ENCODE assay signal across 1 cellular context in the genomic region with DNA sequence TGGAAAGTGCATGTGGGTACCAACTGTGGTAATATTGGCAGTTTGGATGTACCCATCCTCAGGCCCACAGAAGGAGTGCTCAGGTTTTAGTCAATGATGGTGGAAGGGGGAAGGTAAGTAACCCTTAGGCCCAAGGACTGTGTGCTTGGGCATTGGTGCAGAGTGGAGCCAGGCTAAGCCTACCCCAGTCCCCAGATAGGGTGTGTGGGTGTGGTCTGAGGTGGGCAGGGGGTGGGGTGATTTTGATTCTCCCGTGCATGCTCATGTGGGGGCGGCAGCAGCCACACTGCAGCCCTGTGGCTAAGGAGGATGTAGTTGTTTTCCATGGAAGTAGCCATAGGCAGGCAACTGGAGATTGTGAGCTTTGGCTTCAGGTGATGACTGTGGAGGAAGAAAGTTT.
TF ChIP-seq lines count a peak whose summit lies in the region.

No MANE protein-coding gene starts in this region.

TF ChIP-seq in WTC11, 78 proteins besides CTCF, POLR2A, EP300 and RAD21:
- no peak for TF ChIP-seq SOX15 (CRISPR knock-in tag; IDR thresholded peaks at IDR 0.05)
- no peak for TF ChIP-seq TEAD1 (CRISPR knock-in tag; IDR thresholded peaks at IDR 0.05)
- TF ChIP-seq, protein P1, sequence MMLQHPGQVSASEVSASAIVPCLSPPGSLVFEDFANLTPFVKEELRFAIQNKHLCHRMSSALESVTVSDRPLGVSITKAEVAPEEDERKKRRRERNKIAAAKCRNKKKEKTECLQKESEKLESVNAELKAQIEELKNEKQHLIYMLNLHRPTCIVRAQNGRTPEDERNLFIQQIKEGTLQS (CRISPR knock-in tag; conservative IDR thresholded peaks at IDR 0.05): no peak
- TF ChIP-seq, protein P2, sequence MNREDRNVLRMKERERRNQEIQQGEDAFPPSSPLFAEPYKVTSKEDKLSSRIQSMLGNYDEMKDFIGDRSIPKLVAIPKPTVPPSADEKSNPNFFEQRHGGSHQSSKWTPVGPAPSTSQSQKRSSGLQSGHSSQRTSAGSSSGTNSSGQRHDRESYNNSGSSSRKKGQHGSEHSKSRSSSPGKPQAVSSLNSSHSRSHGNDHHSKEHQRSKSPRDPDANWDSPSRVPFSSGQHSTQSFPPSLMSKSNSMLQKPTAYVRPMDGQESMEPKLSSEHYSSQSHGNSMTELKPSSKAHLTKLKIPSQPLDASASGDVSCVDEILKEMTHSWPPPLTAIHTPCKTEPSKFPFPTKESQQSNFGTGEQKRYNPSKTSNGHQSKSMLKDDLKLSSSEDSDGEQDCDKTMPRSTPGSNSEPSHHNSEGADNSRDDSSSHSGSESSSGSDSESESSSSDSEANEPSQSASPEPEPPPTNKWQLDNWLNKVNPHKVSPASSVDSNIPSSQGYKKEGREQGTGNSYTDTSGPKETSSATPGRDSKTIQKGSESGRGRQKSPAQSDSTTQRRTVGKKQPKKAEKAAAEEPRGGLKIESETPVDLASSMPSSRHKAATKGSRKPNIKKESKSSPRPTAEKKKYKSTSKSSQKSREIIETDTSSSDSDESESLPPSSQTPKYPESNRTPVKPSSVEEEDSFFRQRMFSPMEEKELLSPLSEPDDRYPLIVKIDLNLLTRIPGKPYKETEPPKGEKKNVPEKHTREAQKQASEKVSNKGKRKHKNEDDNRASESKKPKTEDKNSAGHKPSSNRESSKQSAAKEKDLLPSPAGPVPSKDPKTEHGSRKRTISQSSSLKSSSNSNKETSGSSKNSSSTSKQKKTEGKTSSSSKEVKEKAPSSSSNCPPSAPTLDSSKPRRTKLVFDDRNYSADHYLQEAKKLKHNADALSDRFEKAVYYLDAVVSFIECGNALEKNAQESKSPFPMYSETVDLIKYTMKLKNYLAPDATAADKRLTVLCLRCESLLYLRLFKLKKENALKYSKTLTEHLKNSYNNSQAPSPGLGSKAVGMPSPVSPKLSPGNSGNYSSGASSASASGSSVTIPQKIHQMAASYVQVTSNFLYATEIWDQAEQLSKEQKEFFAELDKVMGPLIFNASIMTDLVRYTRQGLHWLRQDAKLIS (CRISPR knock-in tag; IDR thresholded peaks at IDR 0.05; ENCODE audit: borderline replicate concordance): no peak
- no peak for TF ChIP-seq NFATC4 (CRISPR knock-in tag; IDR thresholded peaks at IDR 0.05)
- no peak for TF ChIP-seq GTF2I (CRISPR knock-in tag; conservative IDR thresholded peaks at IDR 0.05)
- no peak for TF ChIP-seq ETV6 (CRISPR knock-in tag; IDR thresholded peaks at IDR 0.05)
- TF ChIP-seq, protein P3, sequence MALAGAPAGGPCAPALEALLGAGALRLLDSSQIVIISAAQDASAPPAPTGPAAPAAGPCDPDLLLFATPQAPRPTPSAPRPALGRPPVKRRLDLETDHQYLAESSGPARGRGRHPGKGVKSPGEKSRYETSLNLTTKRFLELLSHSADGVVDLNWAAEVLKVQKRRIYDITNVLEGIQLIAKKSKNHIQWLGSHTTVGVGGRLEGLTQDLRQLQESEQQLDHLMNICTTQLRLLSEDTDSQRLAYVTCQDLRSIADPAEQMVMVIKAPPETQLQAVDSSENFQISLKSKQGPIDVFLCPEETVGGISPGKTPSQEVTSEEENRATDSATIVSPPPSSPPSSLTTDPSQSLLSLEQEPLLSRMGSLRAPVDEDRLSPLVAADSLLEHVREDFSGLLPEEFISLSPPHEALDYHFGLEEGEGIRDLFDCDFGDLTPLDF (CRISPR knock-in tag; IDR thresholded peaks at IDR 0.05): no peak
- TF ChIP-seq ATF1 (CRISPR knock-in tag; IDR thresholded peaks at IDR 0.05): no peak
- no peak for TF ChIP-seq RORB (CRISPR knock-in tag; IDR thresholded peaks at IDR 0.05)
- TF ChIP-seq TEAD4 (CRISPR knock-in tag; IDR thresholded peaks at IDR 0.05): no peak
- TF ChIP-seq ZNF263 (CRISPR knock-in tag; IDR thresholded peaks at IDR 0.05; ENCODE audit: low read depth): no peak
- TF ChIP-seq, protein P4, sequence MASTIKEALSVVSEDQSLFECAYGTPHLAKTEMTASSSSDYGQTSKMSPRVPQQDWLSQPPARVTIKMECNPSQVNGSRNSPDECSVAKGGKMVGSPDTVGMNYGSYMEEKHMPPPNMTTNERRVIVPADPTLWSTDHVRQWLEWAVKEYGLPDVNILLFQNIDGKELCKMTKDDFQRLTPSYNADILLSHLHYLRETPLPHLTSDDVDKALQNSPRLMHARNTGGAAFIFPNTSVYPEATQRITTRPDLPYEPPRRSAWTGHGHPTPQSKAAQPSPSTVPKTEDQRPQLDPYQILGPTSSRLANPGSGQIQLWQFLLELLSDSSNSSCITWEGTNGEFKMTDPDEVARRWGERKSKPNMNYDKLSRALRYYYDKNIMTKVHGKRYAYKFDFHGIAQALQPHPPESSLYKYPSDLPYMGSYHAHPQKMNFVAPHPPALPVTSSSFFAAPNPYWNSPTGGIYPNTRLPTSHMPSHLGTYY (CRISPR knock-in tag; IDR thresholded peaks at IDR 0.05): no peak
- TF ChIP-seq, protein P5, sequence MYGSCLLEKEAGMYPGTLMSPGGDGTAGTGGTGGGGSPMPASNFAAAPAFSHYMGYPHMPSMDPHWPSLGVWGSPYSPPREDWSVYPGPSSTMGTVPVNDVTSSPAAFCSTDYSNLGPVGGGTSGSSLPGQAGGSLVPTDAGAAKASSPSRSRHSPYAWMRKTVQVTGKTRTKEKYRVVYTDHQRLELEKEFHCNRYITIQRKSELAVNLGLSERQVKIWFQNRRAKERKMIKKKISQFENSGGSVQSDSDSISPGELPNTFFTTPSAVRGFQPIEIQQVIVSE (CRISPR knock-in tag; IDR thresholded peaks at IDR 0.05; ENCODE audit: borderline replicate concordance): no peak
- no peak for TF ChIP-seq ZNF317 (CRISPR knock-in tag; IDR thresholded peaks at IDR 0.05; ENCODE audit: borderline replicate concordance, low read depth)
- TF ChIP-seq, protein P6, sequence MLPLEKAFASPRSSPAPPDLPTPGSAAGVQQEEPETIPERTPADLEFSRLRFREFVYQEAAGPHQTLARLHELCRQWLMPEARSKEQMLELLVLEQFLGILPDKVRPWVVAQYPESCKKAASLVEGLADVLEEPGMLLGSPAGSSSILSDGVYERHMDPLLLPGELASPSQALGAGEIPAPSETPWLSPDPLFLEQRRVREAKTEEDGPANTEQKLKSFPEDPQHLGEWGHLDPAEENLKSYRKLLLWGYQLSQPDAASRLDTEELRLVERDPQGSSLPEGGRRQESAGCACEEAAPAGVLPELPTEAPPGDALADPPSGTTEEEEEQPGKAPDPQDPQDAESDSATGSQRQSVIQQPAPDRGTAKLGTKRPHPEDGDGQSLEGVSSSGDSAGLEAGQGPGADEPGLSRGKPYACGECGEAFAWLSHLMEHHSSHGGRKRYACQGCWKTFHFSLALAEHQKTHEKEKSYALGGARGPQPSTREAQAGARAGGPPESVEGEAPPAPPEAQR (CRISPR knock-in tag; IDR thresholded peaks at IDR 0.05): no peak
- TF ChIP-seq, protein P7, sequence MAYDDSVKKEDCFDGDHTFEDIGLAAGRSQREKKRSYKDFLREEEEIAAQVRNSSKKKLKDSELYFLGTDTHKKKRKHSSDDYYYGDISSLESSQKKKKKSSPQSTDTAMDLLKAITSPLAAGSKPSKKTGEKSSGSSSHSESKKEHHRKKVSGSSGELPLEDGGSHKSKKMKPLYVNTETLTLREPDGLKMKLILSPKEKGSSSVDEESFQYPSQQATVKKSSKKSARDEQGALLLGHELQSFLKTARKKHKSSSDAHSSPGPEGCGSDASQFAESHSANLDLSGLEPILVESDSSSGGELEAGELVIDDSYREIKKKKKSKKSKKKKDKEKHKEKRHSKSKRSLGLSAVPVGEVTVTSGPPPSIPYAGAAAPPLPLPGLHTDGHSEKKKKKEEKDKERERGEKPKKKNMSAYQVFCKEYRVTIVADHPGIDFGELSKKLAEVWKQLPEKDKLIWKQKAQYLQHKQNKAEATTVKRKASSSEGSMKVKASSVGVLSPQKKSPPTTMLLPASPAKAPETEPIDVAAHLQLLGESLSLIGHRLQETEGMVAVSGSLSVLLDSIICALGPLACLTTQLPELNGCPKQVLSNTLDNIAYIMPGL (CRISPR knock-in tag; IDR thresholded peaks at IDR 0.05): no peak
- no peak for TF ChIP-seq FOXP1 (CRISPR knock-in tag; IDR thresholded peaks at IDR 0.05; ENCODE audit: borderline replicate concordance)
